9 cellular contexts compared by ENCODE assay signal in the genomic region with DNA sequence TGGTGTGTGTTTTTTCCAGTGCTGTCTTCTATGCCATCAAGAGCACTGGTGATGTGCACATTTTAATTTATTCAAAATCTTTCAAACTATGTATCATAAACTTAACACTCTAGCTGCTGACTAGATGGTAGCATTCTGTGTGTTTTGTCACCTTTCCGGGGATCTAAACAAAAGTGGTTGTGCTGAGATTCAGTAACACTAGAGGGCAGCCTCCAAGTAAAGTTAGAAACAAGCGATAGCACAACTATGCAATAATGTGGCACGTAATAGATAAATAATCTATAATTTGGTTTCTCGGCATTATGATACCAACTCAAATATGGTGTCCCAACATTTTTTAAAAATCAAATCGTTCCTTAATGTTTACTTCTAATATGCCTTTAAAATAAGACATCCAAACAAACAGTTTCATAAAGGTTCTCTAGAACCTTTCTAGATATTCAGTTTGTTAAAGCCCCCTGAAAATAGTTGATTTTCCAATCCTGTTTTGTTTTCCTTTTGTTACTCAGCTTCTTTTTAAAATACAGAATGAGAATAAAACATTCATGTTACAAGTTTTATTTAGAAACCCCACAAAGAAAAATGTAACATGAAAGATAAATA. TPM values are rescaled to one million over a fixed set of nuclear protein-coding genes. Genes with fewer than 3 reads are reported as not detected.
DNase-seq lines count a peak whose midpoint lies in the region; ATAC-seq and TF ChIP-seq lines count a peak whose summit lies in the region.
"Had no signal": no experiment of that assay in that cellular context is flagged by ENCODE, and none has a peak within 500 bp of the region (broad histone marks: within the 10 kb centered on the region; RNA-seq: fewer than 3 reads in every experiment).

No MANE protein-coding gene starts in this region.

- H3K4me2 ChIP-seq in KMS-11 (no peak overlapping the region), mammary epithelial cell (ENCODE audit: insufficient read depth, low read depth, low read length) (no peak overlapping the region), neural cell (ENCODE audit: low read length) (no peak overlapping the region)

- H3F3A ChIP-seq in neural cell (ENCODE audit: insufficient read depth, low read length, poor library complexity, severe bottlenecking), result peaks cover 4% of the 10 kb centered on the region

- TF ChIP-seq RAD21 in neural cell (conservative IDR thresholded peaks at IDR 0.05), result peak; percentile 70

- no peaks in the 10 kb centered on the region for H3K27me3 ChIP-seq in KMS-11 (ENCODE audit: insufficient read depth, low read depth)
- H3K27me3 ChIP-seq in mammary epithelial cell (ENCODE audit: insufficient read depth, low read length), result peaks cover 7% of the 10 kb centered on the region
- no peaks in the 10 kb centered on the region for H3K27me3 ChIP-seq in neural cell (ENCODE audit: insufficient read depth, low read depth, low read length)

- H3K79me2 ChIP-seq in KMS-11 (ENCODE audit: insufficient read depth, low read depth), result no peaks in the 10 kb centered on the region
- no peaks in the 10 kb centered on the region for H3K79me2 ChIP-seq in mammary epithelial cell (ENCODE audit: insufficient read depth, low read length)
- H3K79me2 ChIP-seq in neural cell (replicated peaks; ENCODE audit: insufficient read depth, low read length), result peaks cover 55% of the 10 kb centered on the region

- H3K4me3 Mint-ChIP-seq in natural killer cell treated with Interleukin-12 subunit alpha and Interleukin-12 subunit beta and Interleukin-15 and Interleukin-18, amount 100 ng/mL, for 72 hours, result no peak overlapping the region
- H3K4me3 Mint-ChIP-seq in stimulated activated naive B cell treated with anti-CD40 and anti-IgM and Interleukin-4, amounts not matched to agents 10 μg/mL and 1 μg/mL and 100 μg/mL, for 72 hours, result no peak overlapping the region
- H3K4me3 Mint-ChIP-seq: naive B cell had no signal

- H3K4me1 Mint-ChIP-seq in natural killer cell treated with Interleukin-12 subunit alpha and Interleukin-12 subunit beta and Interleukin-15 and Interleukin-18, amount 100 ng/mL, for 72 hours (ENCODE audit: low read depth in 2 of 2), result no peaks in the 10 kb centered on the region
- H3K4me1 Mint-ChIP-seq in stimulated activated naive B cell treated with anti-CD40 and anti-IgM and Interleukin-4, amounts not matched to agents 10 μg/mL and 1 μg/mL and 100 μg/mL, for 72 hours, result peaks cover 4 to 16% of the 10 kb centered on the region in 2 donors

- in situ Hi-C loops in GM13977 (cut with MboI; ENCODE audit: low pct_unique_long_range_greater_than_20kb, low sequenced_read_pairs, unreplicated experiment) (loop anchor here (25.0 kb wide), 1 partner anchor 420 kb away; no protein-coding TSS in a partner anchor), mammary epithelial cell (cut with MboI; ENCODE audit: low sequenced_read_pairs in 2 of 2) (loop anchor here in 1 of 2 donors (25.0 kb wide), 1 partner anchor 420 kb away; no protein-coding TSS in a partner anchor)

- TF ChIP-seq CTCF in GM13977 (IDR thresholded peaks at IDR 0.05; ENCODE audit: extremely low read depth, insufficient read depth, missing control alignments) (peak; percentile 59), KMS-11 (conservative IDR thresholded peaks at IDR 0.05; ENCODE audit: low read depth, low read length) (peak; percentile 55), mammary epithelial cell (conservative IDR thresholded peaks at IDR 0.05 in 1 of 2, IDR thresholded peaks at IDR 0.05 in 1 of 2; ENCODE audit: extremely low read depth in 1 of 2, insufficient read depth in 1 of 2, low read depth in 1 of 2, low read length in 2 of 2) (peak; percentile 56 to 76), neural cell (IDR thresholded peaks at IDR 0.05; ENCODE audit: poor library complexity, severe bottlenecking) (peak; percentile 70)

- no peak for TF ChIP-seq EP300 in neural cell (conservative IDR thresholded peaks at IDR 0.05; ENCODE audit: poor library complexity, severe bottlenecking)

- no peaks in the 10 kb centered on the region for H3K4me1 ChIP-seq in KMS-11 (ENCODE audit: low read depth, poor library complexity, severe bottlenecking)
- no peaks in the 10 kb centered on the region for H3K4me1 ChIP-seq in mammary epithelial cell (ENCODE audit: insufficient read depth, low read length)

- H3K9ac ChIP-seq in KMS-11, result no peak overlapping the region
- H3K9ac ChIP-seq in mammary epithelial cell (ENCODE audit: insufficient read depth, low read length), result no peak overlapping the region
- no peak overlapping the region for H3K9ac ChIP-seq in neural cell (ENCODE audit: low read length)

- H3K9me3 ChIP-seq in mammary epithelial cell (replicated peaks; ENCODE audit: insufficient read depth, low read length), result no peaks in the 10 kb centered on the region
- no peaks in the 10 kb centered on the region for H3K9me3 ChIP-seq in neural cell (ENCODE audit: low read length)

- no peaks in the 10 kb centered on the region for H3K36me3 Mint-ChIP-seq in natural killer cell treated with Interleukin-12 subunit alpha and Interleukin-12 subunit beta and Interleukin-15 and Interleukin-18, amount 100 ng/mL, for 72 hours
- H3K36me3 Mint-ChIP-seq in stimulated activated naive B cell treated with anti-CD40 and anti-IgM and Interleukin-4, amounts not matched to agents 10 μg/mL and 1 μg/mL and 100 μg/mL, for 72 hours, result peaks cover 1 to 3% of the 10 kb centered on the region in 2 donors
- H3K36me3 Mint-ChIP-seq: naive B cell had no signal

- peaks cover 5 to 8% of the 10 kb centered on the region in 2 donors for H3K27me3 Mint-ChIP-seq in natural killer cell treated with Interleukin-12 subunit alpha and Interleukin-12 subunit beta and Interleukin-15 and Interleukin-18, amount 100 ng/mL, for 72 hours
- H3K27me3 Mint-ChIP-seq in stimulated activated naive B cell treated with anti-CD40 and anti-IgM and Interleukin-4, amounts not matched to agents 10 μg/mL and 1 μg/mL and 100 μg/mL, for 72 hours, result no peaks in the 10 kb centered on the region
- H3K27me3 Mint-ChIP-seq: naive B cell had no signal

- intact Hi-C loops in mammary epithelial cell (cut with micrococcal nuclease), result loop anchor here (1.0 to 5.0 kb wide), 2 partner anchors 391 to 420 kb away; no protein-coding TSS in a partner anchor

- H3K9me2 ChIP-seq in neural cell (ENCODE audit: insufficient read depth, low read length), result no peaks in the 10 kb centered on the region

- no peak overlapping the region for H3K27ac ChIP-seq in KMS-11
- H3K27ac ChIP-seq in mammary epithelial cell (ENCODE audit: insufficient read depth, low read depth, low read length), result no peak overlapping the region
- no peak overlapping the region for H3K27ac ChIP-seq in neural cell (ENCODE audit: low read length)

- H3K9me3 Mint-ChIP-seq in natural killer cell treated with Interleukin-12 subunit alpha and Interleukin-12 subunit beta and Interleukin-15 and Interleukin-18, amount 100 ng/mL, for 72 hours, result no peaks in the 10 kb centered on the region
- H3K9me3 Mint-ChIP-seq in stimulated activated naive B cell treated with anti-CD40 and anti-IgM and Interleukin-4, amounts not matched to agents 10 μg/mL and 1 μg/mL and 100 μg/mL, for 72 hours, result no peaks in the 10 kb centered on the region

- no peaks in the 10 kb centered on the region for H4K20me1 ChIP-seq in KMS-11 (ENCODE audit: insufficient read depth)
- no peaks in the 10 kb centered on the region for H4K20me1 ChIP-seq in mammary epithelial cell (ENCODE audit: insufficient read depth, low read length)
- H4K20me1 ChIP-seq in neural cell (ENCODE audit: insufficient read depth), result no peaks in the 10 kb centered on the region

- CTCF ChIA-PET in mammary epithelial cell (lab: Charles Lee; ENCODE audit: low non-redundant PET), result no interaction called here

- H3K36me3 ChIP-seq in KMS-11 (ENCODE audit: insufficient read depth) (no peaks in the 10 kb centered on the region), mammary epithelial cell (ENCODE audit: insufficient read depth, low read length) (no peaks in the 10 kb centered on the region), neural cell (ENCODE audit: insufficient read depth, low read length) (no peaks in the 10 kb centered on the region)

- dilution Hi-C loops in mammary epithelial cell (cut with HindIII; ENCODE audit: low sequenced_read_pairs), result no loop called here

- 34% methylated on average over 5 of the region's 5 CpGs for WGBS in mammary epithelial cell (ENCODE audit: low coverage, missing lambda C conversion rate)

- H3K4me3 ChIP-seq in KMS-11 (IDR thresholded peaks at IDR 0.05; ENCODE audit: insufficient read depth, low read depth, low read length) (no peak overlapping the region), mammary epithelial cell (replicated peaks in 1 of 3; ENCODE audit: insufficient read depth in 1 of 3, low read depth in 2 of 3, low read length in 3 of 3) (no peak overlapping the region), neural cell (ENCODE audit: low read length) (no peak overlapping the region)

- no peak for ATAC-seq in HG03439 (IDR thresholded peaks at IDR 0.05; ENCODE audit: unreplicated experiment)
- no peak for ATAC-seq in natural killer cell treated with Interleukin-12 subunit alpha and Interleukin-12 subunit beta and Interleukin-15 and Interleukin-18, amount 100 ng/mL, for 72 hours
- ATAC-seq in stimulated activated naive B cell treated with anti-CD40 and anti-IgM and Interleukin-4, amounts not matched to agents 10 μg/mL and 1 μg/mL and 100 μg/mL, for 72 hours (replicated peaks), result no peak

- BruUV-seq in mammary epithelial cell (replicated peaks; lab: Mats Ljungman, UMichigan), result no TSS peak

- peak; percentile 29 for DNase-seq in GM13977 (ENCODE audit: low spot score)
- DNase-seq in mammary epithelial cell, result peak; percentile 9
- DNase-seq in natural killer cell treated with Interleukin-12 subunit alpha and Interleukin-12 subunit beta and Interleukin-15 and Interleukin-18, amount 100 ng/mL, for 72 hours (ENCODE audit: low spot score), result no peak
- no peak for DNase-seq in stimulated activated naive B cell treated with anti-CD40 and anti-IgM and Interleukin-4, amounts not matched to agents 10 μg/mL and 1 μg/mL and 100 μg/mL, for 72 hours
- DNase-seq: naive B cell had no signal

- no peak overlapping the region for H2AFZ ChIP-seq in KMS-11 (ENCODE audit: low read depth)
- no peak overlapping the region for H2AFZ ChIP-seq in mammary epithelial cell (ENCODE audit: low read depth, low read length)
- H2AFZ ChIP-seq in neural cell (ENCODE audit: low read depth, low read length), result no peak overlapping the region

- H3K27ac Mint-ChIP-seq in natural killer cell treated with Interleukin-12 subunit alpha and Interleukin-12 subunit beta and Interleukin-15 and Interleukin-18, amount 100 ng/mL, for 72 hours, result no peak overlapping the region
- no peak overlapping the region for H3K27ac Mint-ChIP-seq in stimulated activated naive B cell treated with anti-CD40 and anti-IgM and Interleukin-4, amounts not matched to agents 10 μg/mL and 1 μg/mL and 100 μg/mL, for 72 hours
- H3K27ac Mint-ChIP-seq: naive B cell had no signal

TF ChIP-seq in neural cell, 6 proteins besides CTCF, POLR2A, EP300 and RAD21 (continues in another document):
- TF ChIP-seq POLR2AphosphoS5 (IDR thresholded peaks at IDR 0.05) (no peak), SMC3 (conservative IDR thresholded peaks at IDR 0.05; ENCODE audit: poor library complexity) (peak; percentile 73)

RNA-seq across cellular contexts. Expression of gene SEMA6A, which starts 16.9 kb away (rescaled TPM):
- 1 to 10 TPM; 1.2 to 7.7 TPM for total RNA-seq in mammary epithelial cell
- polyA plus RNA-seq in mammary epithelial cell, result 0.53 TPM
- 36.2 TPM for polyA minus RNA-seq in mammary epithelial cell
- polyA plus RNA-seq in neural cell, result 6.5 and 6.6 TPM in 2 replicates
- polyA minus RNA-seq in neural cell, result 22.9 and 35.2 TPM in 2 replicates
- not detected for total RNA-seq in natural killer cell treated with Interleukin-12 subunit alpha and Interleukin-12 subunit beta and Interleukin-15 and Interleukin-18, amount 100 ng/mL, for 72 hours
- total RNA-seq: T-helper 2 cell treated with Interferon-gamma antibody and Interleukin-4, amounts not matched to agents 100 ng/mL and 5 ng/mL, for 36 hours had no signal

Comparison
In these comparisons a context has a peak if more than half of its experiments do, and no peak if none do; other contexts are left out.
1. DNase-seq: peak in GM13977 (single experiment) and mammary epithelial cell (single experiment); none in natural killer cell treated with Interleukin-12 subunit alpha and Interleukin-12 subunit beta and Interleukin-15 and Interleukin-18, amount 100 ng/mL, for 72 hours (single experiment) and stimulated activated naive B cell treated with anti-CD40 and anti-IgM and Interleukin-4, amounts not matched to agents 10 μg/mL and 1 μg/mL and 100 μg/mL, for 72 hours (single experiment).
2. Peak in every context shown above with its lines, with median percentiles within 50 percentile points of each other: CTCF ChIP-seq.